1 cellular context compared by ENCODE assay signal in the genomic region with DNA sequence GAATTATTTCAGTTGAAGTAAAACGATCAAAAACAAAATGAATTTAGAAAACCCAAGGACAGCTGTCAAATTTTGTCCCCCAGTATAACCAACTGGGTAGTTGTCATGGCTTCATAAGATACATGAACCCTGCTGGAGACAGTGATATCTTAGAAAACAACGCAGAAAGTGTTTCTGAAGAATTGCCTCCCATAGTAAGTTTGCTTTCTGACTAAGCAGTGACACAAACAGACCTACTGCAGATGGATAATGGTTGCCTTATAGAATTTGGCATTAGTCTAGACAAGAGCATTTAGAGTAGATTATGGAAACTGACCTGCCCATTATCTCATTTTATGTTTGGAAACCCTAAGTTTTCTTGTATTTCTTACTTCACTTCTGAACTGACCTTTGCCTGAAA.
TF ChIP-seq lines count a peak whose summit lies in the region.

No MANE protein-coding gene starts in this region.

TF ChIP-seq in IMR-90, 13 proteins besides CTCF, POLR2A, EP300 and RAD21:
- TF ChIP-seq MXI1 (IDR thresholded peaks at IDR 0.05; ENCODE audit: borderline replicate concordance, low read depth, low read length) (no peak), RCOR1 (IDR thresholded peaks at IDR 0.05; ENCODE audit: insufficient replicate concordance, low read length) (no peak), MAZ (IDR thresholded peaks at IDR 0.05; ENCODE audit: borderline replicate concordance, low read depth, low read length) (no peak), CEBPB (IDR thresholded peaks at IDR 0.05; ENCODE audit: low read depth, low read length) (no peak), RFX5 (IDR thresholded peaks at IDR 0.05; ENCODE audit: low read depth, low read length) (no peak), ELK1 (IDR thresholded peaks at IDR 0.05; ENCODE audit: borderline replicate concordance, low read depth, low read length) (no peak), BHLHE40 (IDR thresholded peaks at IDR 0.05; ENCODE audit: low read depth, low read length) (no peak), SMC3 (IDR thresholded peaks at IDR 0.05; ENCODE audit: low read depth, low read length) (no peak), CHD1 (IDR thresholded peaks at IDR 0.05; ENCODE audit: low read depth, low read length) (no peak), MAFK (IDR thresholded peaks at IDR 0.05; ENCODE audit: low read depth, low read length) (no peak), FOS (IDR thresholded peaks at IDR 0.05; ENCODE audit: low read depth, low read length) (no peak), NFE2L2 (IDR thresholded peaks at IDR 0.05; ENCODE audit: low read depth, low read length) (no peak)
- TF ChIP-seq, protein P1, sequence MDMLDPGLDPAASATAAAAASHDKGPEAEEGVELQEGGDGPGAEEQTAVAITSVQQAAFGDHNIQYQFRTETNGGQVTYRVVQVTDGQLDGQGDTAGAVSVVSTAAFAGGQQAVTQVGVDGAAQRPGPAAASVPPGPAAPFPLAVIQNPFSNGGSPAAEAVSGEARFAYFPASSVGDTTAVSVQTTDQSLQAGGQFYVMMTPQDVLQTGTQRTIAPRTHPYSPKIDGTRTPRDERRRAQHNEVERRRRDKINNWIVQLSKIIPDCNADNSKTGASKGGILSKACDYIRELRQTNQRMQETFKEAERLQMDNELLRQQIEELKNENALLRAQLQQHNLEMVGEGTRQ (IDR thresholded peaks at IDR 0.05; ENCODE audit: low read depth, low read length) = no peak
TF ChIP-seq in IMR-90: peak in this region for 0.
